Comparison of ENCODE assay signal across 5 cellular contexts in the genomic region with DNA sequence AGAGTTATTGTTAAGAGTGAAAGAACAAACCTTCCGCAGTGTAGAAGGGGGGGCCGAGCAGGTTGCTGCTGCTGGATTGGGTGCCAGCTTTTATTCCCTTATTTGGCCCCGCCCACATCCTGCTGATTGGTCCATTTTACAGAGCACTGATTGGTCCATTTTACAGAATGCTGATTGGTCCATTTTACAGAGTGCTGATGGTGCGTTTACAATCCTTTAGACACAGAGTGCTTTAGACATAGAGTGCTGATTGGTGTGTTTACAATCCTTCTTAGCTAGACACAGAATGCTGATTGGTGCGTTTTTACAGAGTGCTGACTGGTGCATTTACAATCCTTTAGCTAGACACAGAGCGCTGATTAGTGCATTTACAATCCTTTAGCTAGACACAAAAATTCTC. TPM values are rescaled to one million over a fixed set of nuclear protein-coding genes. Genes with fewer than 3 reads are reported as not detected.
"Had no signal": no experiment of that assay in that cellular context is flagged by ENCODE, and none has a peak within 500 bp of the region (broad histone marks: within the 10 kb centered on the region; RNA-seq: fewer than 3 reads in every experiment).

No MANE protein-coding gene starts in this region.

RNA-seq across cellular contexts. Expression of gene PDCL2, which starts 40.1 kb away (rescaled TPM):
- total RNA-seq: GM23248, H4, H7, HFFc6, HT1080 had no signal
- polyA plus RNA-seq: GM23248 had no signal
